Comparison of ENCODE assay signal across 1 cellular context in the genomic region with DNA sequence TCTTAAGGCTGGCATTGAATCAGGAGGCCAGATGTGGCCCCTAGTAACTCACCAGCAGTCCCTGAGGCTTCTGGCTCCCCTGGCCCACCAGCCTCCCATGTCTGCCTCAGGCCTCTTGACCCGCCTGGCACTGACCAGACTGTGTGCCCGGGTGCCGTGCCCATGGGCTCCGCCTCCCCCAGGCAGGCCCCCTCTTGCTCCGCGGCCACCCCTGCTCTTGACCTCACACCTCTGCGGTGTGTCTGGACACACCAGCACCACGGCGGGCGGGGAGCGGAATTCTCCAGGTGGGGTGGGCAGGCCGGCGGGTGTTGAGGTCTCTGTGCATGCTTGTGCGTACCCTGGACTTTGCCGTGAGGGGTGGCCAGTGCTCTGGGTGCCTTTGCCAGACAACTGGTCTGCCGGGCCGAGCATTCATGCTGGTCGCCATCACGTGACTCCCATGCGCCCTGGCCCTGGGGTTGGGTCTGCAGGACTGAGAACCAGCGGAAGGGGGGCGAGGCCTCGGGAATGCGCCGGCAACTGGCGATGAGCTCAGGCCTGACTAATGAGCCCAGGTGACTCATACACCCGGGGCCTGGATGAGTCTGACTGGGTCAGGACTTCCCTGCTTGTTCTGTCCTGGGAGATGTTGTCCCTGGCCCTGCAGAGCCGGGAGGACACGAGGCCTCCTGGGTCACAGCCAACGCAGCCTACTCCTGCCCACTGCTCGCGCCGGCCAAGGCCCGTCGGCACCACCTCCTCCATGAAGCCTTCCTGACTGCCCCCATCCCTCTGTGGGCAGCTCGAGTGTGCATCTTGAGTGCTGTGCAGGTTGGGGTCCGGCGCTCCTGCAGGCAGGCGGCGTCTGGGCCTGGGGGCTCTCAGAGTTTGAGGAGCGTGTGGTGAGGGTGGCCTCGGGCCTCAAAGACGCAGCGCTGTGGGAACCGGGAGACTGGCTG.
TF ChIP-seq lines count a peak whose summit lies in the region.

No MANE protein-coding gene starts in this region.

TF ChIP-seq in HepG2, 621 proteins besides CTCF, POLR2A, EP300 and RAD21 (continued from another document and continues in another):
- TF ChIP-seq, protein P1, sequence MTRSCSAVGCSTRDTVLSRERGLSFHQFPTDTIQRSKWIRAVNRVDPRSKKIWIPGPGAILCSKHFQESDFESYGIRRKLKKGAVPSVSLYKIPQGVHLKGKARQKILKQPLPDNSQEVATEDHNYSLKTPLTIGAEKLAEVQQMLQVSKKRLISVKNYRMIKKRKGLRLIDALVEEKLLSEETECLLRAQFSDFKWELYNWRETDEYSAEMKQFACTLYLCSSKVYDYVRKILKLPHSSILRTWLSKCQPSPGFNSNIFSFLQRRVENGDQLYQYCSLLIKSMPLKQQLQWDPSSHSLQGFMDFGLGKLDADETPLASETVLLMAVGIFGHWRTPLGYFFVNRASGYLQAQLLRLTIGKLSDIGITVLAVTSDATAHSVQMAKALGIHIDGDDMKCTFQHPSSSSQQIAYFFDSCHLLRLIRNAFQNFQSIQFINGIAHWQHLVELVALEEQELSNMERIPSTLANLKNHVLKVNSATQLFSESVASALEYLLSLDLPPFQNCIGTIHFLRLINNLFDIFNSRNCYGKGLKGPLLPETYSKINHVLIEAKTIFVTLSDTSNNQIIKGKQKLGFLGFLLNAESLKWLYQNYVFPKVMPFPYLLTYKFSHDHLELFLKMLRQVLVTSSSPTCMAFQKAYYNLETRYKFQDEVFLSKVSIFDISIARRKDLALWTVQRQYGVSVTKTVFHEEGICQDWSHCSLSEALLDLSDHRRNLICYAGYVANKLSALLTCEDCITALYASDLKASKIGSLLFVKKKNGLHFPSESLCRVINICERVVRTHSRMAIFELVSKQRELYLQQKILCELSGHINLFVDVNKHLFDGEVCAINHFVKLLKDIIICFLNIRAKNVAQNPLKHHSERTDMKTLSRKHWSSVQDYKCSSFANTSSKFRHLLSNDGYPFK (CRISPR knock-in tag; IDR thresholded peaks at IDR 0.05; ENCODE audit: borderline replicate concordance), result peak; percentile 55; the same call in 1 of the 2 replicates
- TF ChIP-seq ZNF136 (CRISPR knock-in tag; IDR thresholded peaks at IDR 0.05; ENCODE audit: low read depth) (no peak), ZNF335 (CRISPR knock-in tag; IDR thresholded peaks at IDR 0.05) (peak; percentile 84), ZNF432 (CRISPR knock-in tag; IDR thresholded peaks at IDR 0.05; ENCODE audit: borderline replicate concordance) (no peak), HNRNPH1 (optimal IDR thresholded peaks at IDR 0.05; ENCODE audit: low read depth, low read length) (no peak), U2AF1 (optimal IDR thresholded peaks at IDR 0.05; ENCODE audit: low read depth, low read length) (no peak), JDP2 (CRISPR knock-in tag; IDR thresholded peaks at IDR 0.05; ENCODE audit: borderline replicate concordance) (no peak; the same call in 1 of the 2 replicates), SALL2 (CRISPR knock-in tag; IDR thresholded peaks at IDR 0.05) (peak; percentile 92), RCOR2 (CRISPR knock-in tag; IDR thresholded peaks at IDR 0.05) (peak; percentile 68), ERF (CRISPR knock-in tag; IDR thresholded peaks at IDR 0.05) (peak; percentile 96), ZNF713 (CRISPR knock-in tag; IDR thresholded peaks at IDR 0.05) (no peak), HOXA3 (CRISPR knock-in tag; IDR thresholded peaks at IDR 0.05) (peak; percentile 94), ZNF256 (CRISPR knock-in tag; conservative IDR thresholded peaks at IDR 0.05) (0 out of 2 replicates have a peak, but pooled peaks have one; percentile 72)
- TF ChIP-seq, protein P2, sequence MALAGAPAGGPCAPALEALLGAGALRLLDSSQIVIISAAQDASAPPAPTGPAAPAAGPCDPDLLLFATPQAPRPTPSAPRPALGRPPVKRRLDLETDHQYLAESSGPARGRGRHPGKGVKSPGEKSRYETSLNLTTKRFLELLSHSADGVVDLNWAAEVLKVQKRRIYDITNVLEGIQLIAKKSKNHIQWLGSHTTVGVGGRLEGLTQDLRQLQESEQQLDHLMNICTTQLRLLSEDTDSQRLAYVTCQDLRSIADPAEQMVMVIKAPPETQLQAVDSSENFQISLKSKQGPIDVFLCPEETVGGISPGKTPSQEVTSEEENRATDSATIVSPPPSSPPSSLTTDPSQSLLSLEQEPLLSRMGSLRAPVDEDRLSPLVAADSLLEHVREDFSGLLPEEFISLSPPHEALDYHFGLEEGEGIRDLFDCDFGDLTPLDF (CRISPR knock-in tag; IDR thresholded peaks at IDR 0.05), result peak; percentile 55; the same call in 1 of the 2 replicates
- TF ChIP-seq, protein P3, sequence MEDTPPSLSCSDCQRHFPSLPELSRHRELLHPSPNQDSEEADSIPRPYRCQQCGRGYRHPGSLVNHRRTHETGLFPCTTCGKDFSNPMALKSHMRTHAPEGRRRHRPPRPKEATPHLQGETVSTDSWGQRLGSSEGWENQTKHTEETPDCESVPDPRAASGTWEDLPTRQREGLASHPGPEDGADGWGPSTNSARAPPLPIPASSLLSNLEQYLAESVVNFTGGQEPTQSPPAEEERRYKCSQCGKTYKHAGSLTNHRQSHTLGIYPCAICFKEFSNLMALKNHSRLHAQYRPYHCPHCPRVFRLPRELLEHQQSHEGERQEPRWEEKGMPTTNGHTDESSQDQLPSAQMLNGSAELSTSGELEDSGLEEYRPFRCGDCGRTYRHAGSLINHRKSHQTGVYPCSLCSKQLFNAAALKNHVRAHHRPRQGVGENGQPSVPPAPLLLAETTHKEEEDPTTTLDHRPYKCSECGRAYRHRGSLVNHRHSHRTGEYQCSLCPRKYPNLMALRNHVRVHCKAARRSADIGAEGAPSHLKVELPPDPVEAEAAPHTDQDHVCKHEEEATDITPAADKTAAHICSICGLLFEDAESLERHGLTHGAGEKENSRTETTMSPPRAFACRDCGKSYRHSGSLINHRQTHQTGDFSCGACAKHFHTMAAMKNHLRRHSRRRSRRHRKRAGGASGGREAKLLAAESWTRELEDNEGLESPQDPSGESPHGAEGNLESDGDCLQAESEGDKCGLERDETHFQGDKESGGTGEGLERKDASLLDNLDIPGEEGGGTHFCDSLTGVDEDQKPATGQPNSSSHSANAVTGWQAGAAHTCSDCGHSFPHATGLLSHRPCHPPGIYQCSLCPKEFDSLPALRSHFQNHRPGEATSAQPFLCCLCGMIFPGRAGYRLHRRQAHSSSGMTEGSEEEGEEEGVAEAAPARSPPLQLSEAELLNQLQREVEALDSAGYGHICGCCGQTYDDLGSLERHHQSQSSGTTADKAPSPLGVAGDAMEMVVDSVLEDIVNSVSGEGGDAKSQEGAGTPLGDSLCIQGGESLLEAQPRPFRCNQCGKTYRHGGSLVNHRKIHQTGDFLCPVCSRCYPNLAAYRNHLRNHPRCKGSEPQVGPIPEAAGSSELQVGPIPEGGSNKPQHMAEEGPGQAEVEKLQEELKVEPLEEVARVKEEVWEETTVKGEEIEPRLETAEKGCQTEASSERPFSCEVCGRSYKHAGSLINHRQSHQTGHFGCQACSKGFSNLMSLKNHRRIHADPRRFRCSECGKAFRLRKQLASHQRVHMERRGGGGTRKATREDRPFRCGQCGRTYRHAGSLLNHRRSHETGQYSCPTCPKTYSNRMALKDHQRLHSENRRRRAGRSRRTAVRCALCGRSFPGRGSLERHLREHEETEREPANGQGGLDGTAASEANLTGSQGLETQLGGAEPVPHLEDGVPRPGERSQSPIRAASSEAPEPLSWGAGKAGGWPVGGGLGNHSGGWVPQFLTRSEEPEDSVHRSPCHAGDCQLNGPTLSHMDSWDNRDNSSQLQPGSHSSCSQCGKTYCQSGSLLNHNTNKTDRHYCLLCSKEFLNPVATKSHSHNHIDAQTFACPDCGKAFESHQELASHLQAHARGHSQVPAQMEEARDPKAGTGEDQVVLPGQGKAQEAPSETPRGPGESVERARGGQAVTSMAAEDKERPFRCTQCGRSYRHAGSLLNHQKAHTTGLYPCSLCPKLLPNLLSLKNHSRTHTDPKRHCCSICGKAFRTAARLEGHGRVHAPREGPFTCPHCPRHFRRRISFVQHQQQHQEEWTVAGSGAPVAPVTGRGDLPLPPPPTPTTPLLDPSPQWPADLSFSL (CRISPR knock-in tag; IDR thresholded peaks at IDR 0.05), result no peak
- TF ChIP-seq, protein P4, sequence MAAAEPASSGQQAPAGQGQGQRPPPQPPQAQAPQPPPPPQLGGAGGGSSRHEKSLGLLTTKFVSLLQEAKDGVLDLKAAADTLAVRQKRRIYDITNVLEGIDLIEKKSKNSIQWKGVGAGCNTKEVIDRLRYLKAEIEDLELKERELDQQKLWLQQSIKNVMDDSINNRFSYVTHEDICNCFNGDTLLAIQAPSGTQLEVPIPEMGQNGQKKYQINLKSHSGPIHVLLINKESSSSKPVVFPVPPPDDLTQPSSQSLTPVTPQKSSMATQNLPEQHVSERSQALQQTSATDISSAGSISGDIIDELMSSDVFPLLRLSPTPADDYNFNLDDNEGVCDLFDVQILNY (CRISPR knock-in tag; conservative IDR thresholded peaks at IDR 0.05), result no peak
- TF ChIP-seq, protein P5, sequence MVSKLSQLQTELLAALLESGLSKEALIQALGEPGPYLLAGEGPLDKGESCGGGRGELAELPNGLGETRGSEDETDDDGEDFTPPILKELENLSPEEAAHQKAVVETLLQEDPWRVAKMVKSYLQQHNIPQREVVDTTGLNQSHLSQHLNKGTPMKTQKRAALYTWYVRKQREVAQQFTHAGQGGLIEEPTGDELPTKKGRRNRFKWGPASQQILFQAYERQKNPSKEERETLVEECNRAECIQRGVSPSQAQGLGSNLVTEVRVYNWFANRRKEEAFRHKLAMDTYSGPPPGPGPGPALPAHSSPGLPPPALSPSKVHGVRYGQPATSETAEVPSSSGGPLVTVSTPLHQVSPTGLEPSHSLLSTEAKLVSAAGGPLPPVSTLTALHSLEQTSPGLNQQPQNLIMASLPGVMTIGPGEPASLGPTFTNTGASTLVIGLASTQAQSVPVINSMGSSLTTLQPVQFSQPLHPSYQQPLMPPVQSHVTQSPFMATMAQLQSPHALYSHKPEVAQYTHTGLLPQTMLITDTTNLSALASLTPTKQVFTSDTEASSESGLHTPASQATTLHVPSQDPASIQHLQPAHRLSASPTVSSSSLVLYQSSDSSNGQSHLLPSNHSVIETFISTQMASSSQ (IDR thresholded peaks at IDR 0.05; ENCODE audit: low read depth), result peak; percentile 47; the same call in 1 of the 2 replicates
- TF ChIP-seq, protein P5 (CRISPR knock-in tag; IDR thresholded peaks at IDR 0.05; ENCODE audit: borderline replicate concordance), result peak; percentile 62; the same call in 1 of the 2 replicates
- TF ChIP-seq, protein P6, sequence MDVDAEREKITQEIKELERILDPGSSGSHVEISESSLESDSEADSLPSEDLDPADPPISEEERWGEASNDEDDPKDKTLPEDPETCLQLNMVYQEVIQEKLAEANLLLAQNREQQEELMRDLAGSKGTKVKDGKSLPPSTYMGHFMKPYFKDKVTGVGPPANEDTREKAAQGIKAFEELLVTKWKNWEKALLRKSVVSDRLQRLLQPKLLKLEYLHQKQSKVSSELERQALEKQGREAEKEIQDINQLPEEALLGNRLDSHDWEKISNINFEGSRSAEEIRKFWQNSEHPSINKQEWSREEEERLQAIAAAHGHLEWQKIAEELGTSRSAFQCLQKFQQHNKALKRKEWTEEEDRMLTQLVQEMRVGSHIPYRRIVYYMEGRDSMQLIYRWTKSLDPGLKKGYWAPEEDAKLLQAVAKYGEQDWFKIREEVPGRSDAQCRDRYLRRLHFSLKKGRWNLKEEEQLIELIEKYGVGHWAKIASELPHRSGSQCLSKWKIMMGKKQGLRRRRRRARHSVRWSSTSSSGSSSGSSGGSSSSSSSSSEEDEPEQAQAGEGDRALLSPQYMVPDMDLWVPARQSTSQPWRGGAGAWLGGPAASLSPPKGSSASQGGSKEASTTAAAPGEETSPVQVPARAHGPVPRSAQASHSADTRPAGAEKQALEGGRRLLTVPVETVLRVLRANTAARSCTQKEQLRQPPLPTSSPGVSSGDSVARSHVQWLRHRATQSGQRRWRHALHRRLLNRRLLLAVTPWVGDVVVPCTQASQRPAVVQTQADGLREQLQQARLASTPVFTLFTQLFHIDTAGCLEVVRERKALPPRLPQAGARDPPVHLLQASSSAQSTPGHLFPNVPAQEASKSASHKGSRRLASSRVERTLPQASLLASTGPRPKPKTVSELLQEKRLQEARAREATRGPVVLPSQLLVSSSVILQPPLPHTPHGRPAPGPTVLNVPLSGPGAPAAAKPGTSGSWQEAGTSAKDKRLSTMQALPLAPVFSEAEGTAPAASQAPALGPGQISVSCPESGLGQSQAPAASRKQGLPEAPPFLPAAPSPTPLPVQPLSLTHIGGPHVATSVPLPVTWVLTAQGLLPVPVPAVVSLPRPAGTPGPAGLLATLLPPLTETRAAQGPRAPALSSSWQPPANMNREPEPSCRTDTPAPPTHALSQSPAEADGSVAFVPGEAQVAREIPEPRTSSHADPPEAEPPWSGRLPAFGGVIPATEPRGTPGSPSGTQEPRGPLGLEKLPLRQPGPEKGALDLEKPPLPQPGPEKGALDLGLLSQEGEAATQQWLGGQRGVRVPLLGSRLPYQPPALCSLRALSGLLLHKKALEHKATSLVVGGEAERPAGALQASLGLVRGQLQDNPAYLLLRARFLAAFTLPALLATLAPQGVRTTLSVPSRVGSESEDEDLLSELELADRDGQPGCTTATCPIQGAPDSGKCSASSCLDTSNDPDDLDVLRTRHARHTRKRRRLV (CRISPR knock-in tag; IDR thresholded peaks at IDR 0.05), result peak; percentile 89
- TF ChIP-seq, protein P7, sequence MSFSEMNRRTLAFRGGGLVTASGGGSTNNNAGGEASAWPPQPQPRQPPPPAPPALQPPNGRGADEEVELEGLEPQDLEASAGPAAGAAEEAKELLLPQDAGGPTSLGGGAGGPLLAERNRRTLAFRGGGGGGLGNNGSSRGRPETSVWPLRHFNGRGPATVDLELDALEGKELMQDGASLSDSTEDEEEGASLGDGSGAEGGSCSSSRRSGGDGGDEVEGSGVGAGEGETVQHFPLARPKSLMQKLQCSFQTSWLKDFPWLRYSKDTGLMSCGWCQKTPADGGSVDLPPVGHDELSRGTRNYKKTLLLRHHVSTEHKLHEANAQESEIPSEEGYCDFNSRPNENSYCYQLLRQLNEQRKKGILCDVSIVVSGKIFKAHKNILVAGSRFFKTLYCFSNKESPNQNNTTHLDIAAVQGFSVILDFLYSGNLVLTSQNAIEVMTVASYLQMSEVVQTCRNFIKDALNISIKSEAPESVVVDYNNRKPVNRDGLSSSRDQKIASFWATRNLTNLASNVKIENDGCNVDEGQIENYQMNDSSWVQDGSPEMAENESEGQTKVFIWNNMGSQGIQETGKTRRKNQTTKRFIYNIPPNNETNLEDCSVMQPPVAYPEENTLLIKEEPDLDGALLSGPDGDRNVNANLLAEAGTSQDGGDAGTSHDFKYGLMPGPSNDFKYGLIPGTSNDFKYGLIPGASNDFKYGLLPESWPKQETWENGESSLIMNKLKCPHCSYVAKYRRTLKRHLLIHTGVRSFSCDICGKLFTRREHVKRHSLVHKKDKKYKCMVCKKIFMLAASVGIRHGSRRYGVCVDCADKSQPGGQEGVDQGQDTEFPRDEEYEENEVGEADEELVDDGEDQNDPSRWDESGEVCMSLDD (CRISPR knock-in tag; IDR thresholded peaks at IDR 0.05; ENCODE audit: borderline replicate concordance), result peak; percentile 88
